ENCODE assay signal across 16 cellular contexts in genomic region chr6:168209420-168209819, GRCh38.
"Had no signal": no experiment of that assay in that cellular context is flagged by ENCODE, and none has a peak within 500 bp of the region (broad histone marks: within the 10 kb centered on the region; RNA-seq: fewer than 3 reads in every experiment).

No MANE protein-coding gene starts in this region.

- H3K4me1 Mint-ChIP-seq: activated naive CD8-positive, alpha-beta T cell treated with anti-CD3 and anti-CD28 coated beads, Interleukin-2, amount 50 U/mL, for 24 hours; stimulated activated naive B cell treated with anti-CD40 and anti-IgM and Interleukin-4, amounts not matched to agents 10 μg/mL and 1 μg/mL and 100 μg/mL, for 72 hours had no signal

- ATAC-seq: activated naive CD8-positive, alpha-beta T cell treated with anti-CD3 and anti-CD28 coated beads, Interleukin-2, amount 50 U/mL, for 24 hours; pancreas; stimulated activated naive B cell treated with anti-CD40 and anti-IgM and Interleukin-4, amounts not matched to agents 10 μg/mL and 1 μg/mL and 100 μg/mL, for 72 hours had no signal

- H3K27me3 ChIP-seq: pancreas, tibial artery, uterus had no signal

- H3K4me3 ChIP-seq: pancreas, tibial artery, uterus had no signal

- H3K4me1 ChIP-seq: pancreas, tibial artery, uterus had no signal

- H3K27me3 Mint-ChIP-seq: activated naive CD8-positive, alpha-beta T cell treated with anti-CD3 and anti-CD28 coated beads, Interleukin-2, amount 50 U/mL, for 24 hours; dendritic cell treated with granulocyte-macrophage colony-stimulating factor and Interleukin-4, amounts not matched to agents 40 ng/mL and 50 ng/mL, for 4 days; stimulated activated naive B cell treated with anti-CD40 and anti-IgM and Interleukin-4, amounts not matched to agents 10 μg/mL and 1 μg/mL and 100 μg/mL, for 72 hours had no signal

- H3K27ac ChIP-seq: pancreas, tibial artery, uterus had no signal

- H3K27ac Mint-ChIP-seq: activated naive CD4-positive, alpha-beta T cell treated with anti-CD3 and anti-CD28 coated beads for 36 hours; activated naive CD8-positive, alpha-beta T cell treated with anti-CD3 and anti-CD28 coated beads, Interleukin-2, amount 50 U/mL, for 24 hours; activated T-helper 2 cell treated with anti-CD3 and anti-CD28 coated beads, Interferon-gamma antibody, Interleukin-2, Interleukin-4, amounts not matched to agents 10 μg/mL and 5 μg/mL and 100 μg/mL, durations not matched to agents 14 hours and 24 hours and 36 hours; dendritic cell treated with granulocyte-macrophage colony-stimulating factor and Interleukin-4, amounts not matched to agents 40 ng/mL and 50 ng/mL, for 4 days; stimulated activated naive B cell treated with anti-CD40 and anti-IgM and Interleukin-4, amounts not matched to agents 10 μg/mL and 1 μg/mL and 100 μg/mL, for 72 hours had no signal

- DNase-seq: activated CD4-positive, alpha-beta T cell treated with anti-CD3 and anti-CD28 coated beads for 1 hour; activated CD4-positive, alpha-beta T cell treated with anti-CD3 and anti-CD28 coated beads, Interleukin-2, amount 50 U/mL, for 4 hours; activated naive CD4-positive, alpha-beta T cell treated with anti-CD3 and anti-CD28 coated beads for 36 hours; activated naive CD8-positive, alpha-beta T cell treated with anti-CD3 and anti-CD28 coated beads, Interleukin-2, amount 50 U/mL, for 24 hours; effector memory CD4-positive, alpha-beta T cell; foreskin melanocyte; kidney glomerular epithelial cell; mesenchymal stem cell; pancreas; stimulated activated CD4-positive, alpha-beta T cell treated with anti-CD3 and anti-CD28 coated beads, Interleukin-4, amount 100 ng/mL, for 1 hour; stimulated activated naive B cell treated with anti-CD40 and anti-IgM and Interleukin-4, amounts not matched to agents 10 μg/mL and 1 μg/mL and 100 μg/mL, for 72 hours; T1000; tibial artery; uterus had no signal

- H3K9me3 ChIP-seq: pancreas, tibial artery, uterus had no signal

- H3K36me3 ChIP-seq: pancreas, tibial artery, uterus had no signal

- H3K9me3 Mint-ChIP-seq: activated naive CD8-positive, alpha-beta T cell treated with anti-CD3 and anti-CD28 coated beads, Interleukin-2, amount 50 U/mL, for 24 hours; activated T-helper 2 cell treated with anti-CD3 and anti-CD28 coated beads, Interferon-gamma antibody, Interleukin-2, Interleukin-4, amounts not matched to agents 10 μg/mL and 5 μg/mL and 100 μg/mL, durations not matched to agents 14 hours and 24 hours and 36 hours had no signal

- H3K4me3 Mint-ChIP-seq: activated naive CD4-positive, alpha-beta T cell treated with anti-CD3 and anti-CD28 coated beads for 36 hours; activated naive CD8-positive, alpha-beta T cell treated with anti-CD3 and anti-CD28 coated beads, Interleukin-2, amount 50 U/mL, for 24 hours; dendritic cell treated with granulocyte-macrophage colony-stimulating factor and Interleukin-4, amounts not matched to agents 40 ng/mL and 50 ng/mL, for 4 days; stimulated activated naive B cell treated with anti-CD40 and anti-IgM and Interleukin-4, amounts not matched to agents 10 μg/mL and 1 μg/mL and 100 μg/mL, for 72 hours had no signal
